In genomic region chr10:72658696-72659400, GRCh38 we compare ENCODE assay signal across 17 cellular contexts. TPM values are rescaled to one million over a fixed set of nuclear protein-coding genes. Genes with fewer than 3 reads are reported as not detected.
DNase-seq lines count a peak whose midpoint lies in the region; ATAC-seq, FAIRE-seq and TF ChIP-seq lines count a peak whose summit lies in the region.
"Had no signal": no experiment of that assay in that cellular context is flagged by ENCODE, and none has a peak within 500 bp of the region (broad histone marks: within the 10 kb centered on the region; RNA-seq: fewer than 3 reads in every experiment).

No MANE protein-coding gene starts in this region.

- H3K4me1 ChIP-seq in HCT116 (ENCODE audit: control insufficient read depth in 1 of 2, insufficient read depth in 2 of 2, low read length in 2 of 2) (peaks cover 0 to 6% of the 10 kb centered on the region in 2 experiments; a peak in 1 of 4 replicates), testis (no peaks in the 10 kb centered on the region)
- H3K4me1 ChIP-seq: BE2C had no signal

- H3K27ac ChIP-seq in HCT116 (ENCODE audit: low read depth, low read length) (no peak overlapping the region), testis (no peak overlapping the region)
- H3K27ac ChIP-seq: C4-2B, KMS-11 had no signal

- H3K79me2 ChIP-seq in HCT116 (ENCODE audit: insufficient read depth, low read length), result no peaks in the 10 kb centered on the region

- H3K36me3 Mint-ChIP-seq in Calu3 (ENCODE audit: insufficient read depth, unreplicated experiment), result no peaks in the 10 kb centered on the region
- H3K36me3 Mint-ChIP-seq in WTC11, result no peaks in the 10 kb centered on the region
- H3K36me3 Mint-ChIP-seq in glutamatergic neuron (ENCODE audit: unreplicated experiment), result no peaks in the 10 kb centered on the region
- H3K36me3 Mint-ChIP-seq: CD4-positive, alpha-beta memory T cell had no signal

- H3K27ac Mint-ChIP-seq in Calu3 (ENCODE audit: unreplicated experiment) (peak overlapping the region; percentile 8), WTC11 (0 out of 2 replicates have a peak overlapping the region, but pooled peaks have one; percentile 6), glutamatergic neuron (ENCODE audit: unreplicated experiment) (no peak overlapping the region)
- H3K27ac Mint-ChIP-seq: CD4-positive, alpha-beta memory T cell had no signal

- H3K36me3 ChIP-seq in HCT116 (ENCODE audit: control insufficient read depth in 1 of 2, insufficient read depth in 2 of 2, low read length in 2 of 2) (no peaks in the 10 kb centered on the region), testis (ENCODE audit: low read depth, missing control alignments) (no peaks in the 10 kb centered on the region)
- H3K36me3 ChIP-seq: BE2C had no signal

- H3K4me1 Mint-ChIP-seq in Calu3 (ENCODE audit: low read depth, unreplicated experiment), result peaks cover 27% of the 10 kb centered on the region
- peaks cover 7% of the 10 kb centered on the region for H3K4me1 Mint-ChIP-seq in WTC11
- H3K4me1 Mint-ChIP-seq in glutamatergic neuron (ENCODE audit: low read depth, unreplicated experiment), result no peaks in the 10 kb centered on the region
- H3K4me1 Mint-ChIP-seq: CD4-positive, alpha-beta memory T cell had no signal

- peak overlapping the region; percentile 22 for H2AFZ ChIP-seq in HCT116 (ENCODE audit: low read depth, low read length, poor library complexity, severe bottlenecking)

- DNase-seq in Calu3, result no peak
- no peak for DNase-seq in HCT116 (ENCODE audit: low read depth, low spot score)
- DNase-seq in WTC11 (ENCODE audit: low spot score), result no peak
- peak; percentile 6 for DNase-seq in kidney tubule cell (ENCODE audit: low spot score)
- no peak for DNase-seq in testis
- DNase-seq in stimulated activated naive CD4-positive, alpha-beta T cell (lab: John Stamatoyannopoulos, UW), result no peak
- DNase-seq in glutamatergic neuron, result no peak
- no peak for DNase-seq in D721Med (ENCODE audit: insufficient read length, low spot score)
- DNase-seq: BE2C; CD4-positive, alpha-beta memory T cell; DMS79; IMR-90 had no signal

- ATAC-seq in HCT116, result no peak
- ATAC-seq in WTC11, result no peak

- H3K9me3 Mint-ChIP-seq in Calu3 (ENCODE audit: low read depth, unreplicated experiment) (no peaks in the 10 kb centered on the region), WTC11 (peaks cover 3% of the 10 kb centered on the region; the same call in 1 of the 2 replicates), glutamatergic neuron (ENCODE audit: unreplicated experiment) (no peaks in the 10 kb centered on the region)
- H3K9me3 Mint-ChIP-seq: CD4-positive, alpha-beta memory T cell had no signal

- CTCF ChIA-PET in Calu3 (lab: Charles Lee) (interaction anchor here (0.6 to 1.8 kb wide), 5 partner anchors 8 to 184 kb away, joined by 3 to 5 read pairs (median 5); no protein-coding TSS in a partner anchor), HCT116 (lab: Charles Lee) (no interaction called here), WTC11 (lab: Charles Lee) (no interaction called here)

- H3K4me2 ChIP-seq in HCT116 (ENCODE audit: low read length), result no peak overlapping the region
- H3K4me2 ChIP-seq: KMS-11 had no signal

- H3K27me3 Mint-ChIP-seq in Calu3 (ENCODE audit: unreplicated experiment) (no peaks in the 10 kb centered on the region), WTC11 (ENCODE audit: low read depth) (no peaks in the 10 kb centered on the region; the same call in 1 of the 2 replicates), glutamatergic neuron (ENCODE audit: unreplicated experiment) (peaks cover 2% of the 10 kb centered on the region)

- H3K9me3 ChIP-seq in HCT116 (ENCODE audit: control insufficient read depth in 1 of 2, insufficient read depth in 1 of 2, low read depth in 1 of 2, low read length in 2 of 2) (no peaks in the 10 kb centered on the region), testis (no peaks in the 10 kb centered on the region)
- H3K9me3 ChIP-seq: BE2C had no signal

- TF ChIP-seq POLR2A in HCT116 (IDR thresholded peaks at IDR 0.05; ENCODE audit: borderline replicate concordance, extremely low read depth, insufficient read depth, insufficient read length), result no peak
- TF ChIP-seq POLR2A in testis (IDR thresholded peaks at IDR 0.05), result no peak

- POLR2A ChIA-PET in HCT116 (lab: Charles Lee), result no interaction called here
- POLR2A ChIA-PET in WTC11 (lab: Charles Lee), result interaction anchor here (0.7 kb wide), 1 partner anchor 13 kb away, joined by 5 read pairs; no protein-coding TSS in a partner anchor

- H3K9me2 ChIP-seq in HCT116 (ENCODE audit: insufficient read depth), result no peaks in the 10 kb centered on the region

- no peaks in the 10 kb centered on the region for H4K20me1 ChIP-seq in HCT116 (ENCODE audit: insufficient read depth)

- intact Hi-C loops in Calu3 (cut with micrococcal nuclease; ENCODE audit: unreplicated experiment), result no loop called here
- intact Hi-C loops in HCT116 (cut with micrococcal nuclease), result no loop called here
- intact Hi-C loops in testis (cut with DNase I; ENCODE audit: low total_unique reads), result no loop called here

- WGBS in testis, 2 donors, result 89 to 94% methylated on average over 5 of the region's 5 CpGs

- H3K4me3 ChIP-seq in HCT116 (replicated peaks in 1 of 2; ENCODE audit: low read depth in 1 of 2, low read length in 2 of 2), result no peak overlapping the region
- H3K4me3 ChIP-seq in testis, result no peak overlapping the region

- H3K4me3 Mint-ChIP-seq in Calu3 (ENCODE audit: low read depth, unreplicated experiment), result no peak overlapping the region
- no peak overlapping the region for H3K4me3 Mint-ChIP-seq in WTC11
- H3K4me3 Mint-ChIP-seq in glutamatergic neuron (ENCODE audit: unreplicated experiment), result no peak overlapping the region
- H3K4me3 Mint-ChIP-seq: CD4-positive, alpha-beta memory T cell had no signal

- RAD21 ChIA-PET in HCT116 (lab: Charles Lee; ENCODE audit: low non-redundant PET in 1 of 2, low total read pairs in 2 of 2, uncharacterized antibody in 2 of 2, unreplicated experiment in 2 of 2), result no interaction called here

- no peak for TF ChIP-seq RAD21 in HCT116 (IDR thresholded peaks at IDR 0.05; ENCODE audit: low read depth)

- no peak for TF ChIP-seq CTCF in Calu3 (IDR thresholded peaks at IDR 0.05; ENCODE audit: unreplicated experiment)
- TF ChIP-seq CTCF in HCT116 (IDR thresholded peaks at IDR 0.05 in 2 of 3, conservative IDR thresholded peaks at IDR 0.05 in 1 of 3; ENCODE audit: borderline replicate concordance in 1 of 3, insufficient read depth in 1 of 3, low read depth in 2 of 3, low read length in 2 of 3), result no peak
- no peak for TF ChIP-seq CTCF in WTC11 (IDR thresholded peaks at IDR 0.05)
- TF ChIP-seq CTCF in testis (IDR thresholded peaks at IDR 0.05), result no peak
- no peak for TF ChIP-seq CTCF in glutamatergic neuron (IDR thresholded peaks at IDR 0.05; ENCODE audit: partially characterized antibody, unreplicated experiment)
- no peak for TF ChIP-seq CTCF in D721Med (IDR thresholded peaks at IDR 0.05; ENCODE audit: insufficient read depth, missing control alignments)

- no peak for FAIRE-seq in D721Med (lab: Jason Lieb, UNC)
- FAIRE-seq: A204.1, G401.6, GM12891 had no signal

- H3K9ac ChIP-seq in HCT116 (ENCODE audit: low read length), result no peak overlapping the region
- H3K9ac ChIP-seq: KMS-11 had no signal

- H3K27me3 ChIP-seq in HCT116 (ENCODE audit: insufficient read depth, low read length), result no peaks in the 10 kb centered on the region
- no peaks in the 10 kb centered on the region for H3K27me3 ChIP-seq in testis
- H3K27me3 ChIP-seq: BE2C had no signal

- BruUV-seq in Calu3 (replicated peaks; lab: Mats Ljungman, UMichigan) (no TSS peak), HCT116 (replicated peaks; lab: Mats Ljungman, UMichigan) (no TSS peak)

TF ChIP-seq in HCT116, 20 proteins besides CTCF, POLR2A, EP300 and RAD21:
- TF ChIP-seq EZH2 (IDR thresholded peaks at IDR 0.05) (no peak), YY1 (IDR thresholded peaks at IDR 0.05; ENCODE audit: extremely low read depth, insufficient replicate concordance, low read depth, low read length) (no peak), MAX (IDR thresholded peaks at IDR 0.05) (no peak), ATF3 (IDR thresholded peaks at IDR 0.05) (no peak), ZFX (IDR thresholded peaks at IDR 0.05) (no peak), CBX3 (IDR thresholded peaks at IDR 0.05; ENCODE audit: low read depth) (no peak)

TF ChIP-seq in WTC11, 78 proteins besides CTCF, POLR2A, EP300 and RAD21 (continues in another document):
- TF ChIP-seq IRF1 (CRISPR knock-in tag; IDR thresholded peaks at IDR 0.05) (no peak), ZNF121 (CRISPR knock-in tag; IDR thresholded peaks at IDR 0.05) (no peak), JUN (CRISPR knock-in tag; IDR thresholded peaks at IDR 0.05) (no peak), TEAD1 (CRISPR knock-in tag; IDR thresholded peaks at IDR 0.05) (no peak), GRHL2 (CRISPR knock-in tag; IDR thresholded peaks at IDR 0.05; ENCODE audit: insufficient replicate concordance, severe bottlenecking) (no peak), FOXK1 (CRISPR knock-in tag; IDR thresholded peaks at IDR 0.05) (no peak), MAX (CRISPR knock-in tag; IDR thresholded peaks at IDR 0.05) (no peak)

RNA-seq across cellular contexts. Expression of gene MICU1, which starts 33.0 kb away (rescaled TPM):
- total RNA-seq in Calu3 (2022) (89.1 and 89.4 TPM in 2 replicates), HCT116 (2021; ENCODE audit: unreplicated experiment) (39.4 TPM), WTC11 (2021) (34.5 to 36.1 TPM (median 36.0 TPM) in 3 replicates), testis (10 to 100 TPM; 34.7 to 42.7 TPM), glutamatergic neuron (ENCODE audit: unreplicated experiment) (33.5 TPM)
- polyA plus RNA-seq in HCT116 (2012), result 20.9 and 29.9 TPM in 2 replicates
- polyA plus RNA-seq in testis (ENCODE audit: insufficient read depth, low read depth, low replicate concordance), result 38.9 TPM

RNA-seq across cellular contexts. Expression of gene MCU, which starts 33.1 kb away (rescaled TPM):
- 70.2 and 96.6 TPM in 2 replicates for total RNA-seq in Calu3 (2022)
- 26.8 TPM for total RNA-seq in HCT116 (2021; ENCODE audit: unreplicated experiment)
- polyA plus RNA-seq in HCT116 (2012), result 19.9 and 21.1 TPM in 2 replicates
- total RNA-seq in WTC11 (2021), result 36.5 to 41.4 TPM (median 37.2 TPM) in 3 replicates
- 10 to 100 TPM; 16.9 to 20.0 TPM for total RNA-seq in testis
- polyA plus RNA-seq in testis (ENCODE audit: insufficient read depth, low read depth, low replicate concordance), result 15.0 TPM
- 15.2 TPM for total RNA-seq in glutamatergic neuron (ENCODE audit: unreplicated experiment)
